In the genomic region with DNA sequence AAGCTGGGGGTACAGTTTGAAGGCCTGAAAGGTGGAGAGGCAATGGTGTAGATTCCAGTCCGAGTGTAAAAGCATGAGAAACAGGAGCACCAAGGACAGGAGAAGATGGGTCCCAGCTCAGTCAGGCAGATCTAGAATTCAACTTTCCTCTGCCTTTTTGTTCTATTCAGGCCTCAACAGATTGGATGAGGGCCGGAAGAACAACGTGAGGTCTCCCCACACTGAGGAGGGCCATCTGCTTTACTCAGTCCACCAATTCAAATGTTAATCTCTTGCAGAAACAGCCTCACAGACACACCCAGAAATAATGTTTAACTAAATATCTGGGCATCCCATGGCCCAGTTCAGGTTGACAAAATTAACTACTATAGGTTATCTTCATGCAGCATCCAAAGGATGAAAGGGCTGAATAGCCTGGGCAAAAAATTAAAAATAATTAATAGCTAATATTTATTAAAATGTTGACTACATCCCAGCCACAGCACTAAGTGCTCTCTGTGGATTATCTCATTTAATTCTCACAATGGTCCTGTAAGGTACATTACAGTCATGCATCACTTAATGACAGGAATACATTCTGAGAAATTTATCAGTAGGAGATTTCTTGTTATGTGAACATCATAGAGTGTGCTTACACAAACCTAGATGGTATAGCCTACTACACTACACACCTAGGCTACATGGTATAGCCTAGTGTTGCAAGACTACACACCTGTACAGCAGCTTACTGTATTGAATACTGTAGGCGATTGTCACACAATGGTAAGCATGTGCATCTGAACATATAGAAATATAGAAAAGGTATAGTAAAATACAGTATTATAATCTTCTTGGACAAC, we compare ENCODE assay signal across 22 cellular contexts. TPM values are rescaled to one million over a fixed set of nuclear protein-coding genes. Genes with fewer than 3 reads are reported as not detected.
DNase-seq lines count a peak whose midpoint lies in the region; ATAC-seq, FAIRE-seq and TF ChIP-seq lines count a peak whose summit lies in the region.
"Had no signal": no experiment of that assay in that cellular context is flagged by ENCODE, and none has a peak within 500 bp of the region (broad histone marks: within the 10 kb centered on the region; RNA-seq: fewer than 3 reads in every experiment).

No MANE protein-coding gene starts in this region.

- no peaks in the 10 kb centered on the region for H3K36me3 ChIP-seq in naive thymus-derived CD4-positive, alpha-beta T cell (ENCODE audit: control insufficient read depth in 2 of 3, insufficient read depth in 3 of 3, low read length in 3 of 3)
- H3K36me3 ChIP-seq in osteoblast (ENCODE audit: insufficient read depth, low read length) (no peaks in the 10 kb centered on the region), prostate gland (no peaks in the 10 kb centered on the region)
- H3K36me3 ChIP-seq: brain microvascular endothelial cell, lower lobe of right lung, upper lobe of right lung had no signal

- no peaks in the 10 kb centered on the region for H3K27me3 ChIP-seq in naive thymus-derived CD4-positive, alpha-beta T cell (ENCODE audit: control insufficient read depth in 2 of 2, insufficient read depth in 2 of 2, low read length in 2 of 2)
- H3K27me3 ChIP-seq in osteoblast (ENCODE audit: insufficient read depth, low read length) (no peaks in the 10 kb centered on the region), prostate gland (replicated peaks; ENCODE audit: insufficient read depth) (no peaks in the 10 kb centered on the region)
- H3K27me3 ChIP-seq: brain microvascular endothelial cell, upper lobe of right lung had no signal

- CTCF ChIA-PET in naive thymus-derived CD4-positive, alpha-beta T cell (lab: Charles Lee) = interaction anchor here (1.6 kb wide), 1 partner anchor 20 kb away, joined by 7 read pairs; no protein-coding TSS in a partner anchor

- H3K27ac ChIP-seq in naive thymus-derived CD4-positive, alpha-beta T cell (ENCODE audit: low read depth, low read length) = no peak overlapping the region
- no peak overlapping the region for H3K27ac ChIP-seq in osteoblast (ENCODE audit: low read depth, low read length)
- no peak overlapping the region for H3K27ac ChIP-seq in prostate gland
- H3K27ac ChIP-seq: 22Rv1, brain microvascular endothelial cell, upper lobe of right lung had no signal

- peak; percentile 15 to 21 for ATAC-seq in activated naive CD4-positive, alpha-beta T cell treated with anti-CD3 and anti-CD28 coated beads, Interleukin-2, amount 50 U/mL, for 72 hours
- ATAC-seq in naive thymus-derived CD4-positive, alpha-beta T cell = peak; percentile 15
- no peak for ATAC-seq in HG02571 (IDR thresholded peaks at IDR 0.05; ENCODE audit: unreplicated experiment)
- ATAC-seq: PC-3 had no signal

- H4K20me1 ChIP-seq in osteoblast (ENCODE audit: insufficient read depth, low read length) = no peaks in the 10 kb centered on the region

- DNase-seq in DMS53 (lab: John Stamatoyannopoulos, UW) (peak; percentile 27), DMS53 treated with DMSO at 0.1 percent for 48 hours (lab: John Stamatoyannopoulos, UW; ENCODE audit: unreplicated experiment) (no peak), GM18507 (ENCODE audit: extremely low spot score, insufficient read length, low read depth) (no peak), osteoblast (ENCODE audit: insufficient read length, low spot score, missing footprints) (no peak), prostate gland (ENCODE audit: low spot score) (no peak)
- no peak for DNase-seq in activated naive CD4-positive, alpha-beta T cell treated with anti-CD3 and anti-CD28 coated beads, Interleukin-2, amount 50 U/mL, for 72 hours (ENCODE audit: low spot score in 2 of 2)
- no peak for DNase-seq in naive thymus-derived CD4-positive, alpha-beta T cell
- DNase-seq: activated T-cell treated with anti-CD3 and anti-CD28 coated beads, Interleukin-2, amount 50 U/mL, for 48 hours; brain microvascular endothelial cell; dermis blood vessel endothelial cell; foreskin melanocyte; islet precursor cell; lower lobe of right lung; NCI-H1694; NCI-H2227 treated with DMSO at 0.1 percent for 48 hours; NCI-H82; occipital lobe; PC-3; stimulated activated CD4-positive, alpha-beta T cell treated with anti-CD3 and anti-CD28 coated beads, Interleukin-4, amount 100 ng/mL, for 4 hours; upper lobe of right lung had no signal

- intact Hi-C loops in naive thymus-derived CD4-positive, alpha-beta T cell (cut with micrococcal nuclease) = no loop called here
- intact Hi-C loops in prostate gland (cut with DNase I) = no loop called here

- H3K4me2 ChIP-seq in osteoblast (ENCODE audit: insufficient read depth, low read length) = no peak overlapping the region

- H3K4me3 ChIP-seq in naive thymus-derived CD4-positive, alpha-beta T cell (ENCODE audit: low read length) = peak overlapping the region; percentile 11
- H3K4me3 ChIP-seq in osteoblast (ENCODE audit: insufficient read depth, low read length) (no peak overlapping the region), prostate gland (no peak overlapping the region)
- H3K4me3 ChIP-seq: lower lobe of right lung, upper lobe of right lung had no signal

- peak overlapping the region in 8 of 10 donors; percentile 12 to 94 (median 58) for H3K4me3 Mint-ChIP-seq in naive thymus-derived CD4-positive, alpha-beta T cell

- H3K79me2 ChIP-seq in osteoblast (ENCODE audit: insufficient read depth, low read length) = peaks cover 18% of the 10 kb centered on the region

- H3K4me1 ChIP-seq in naive thymus-derived CD4-positive, alpha-beta T cell (ENCODE audit: control insufficient read depth in 2 of 2, insufficient read depth in 2 of 2, low read length in 2 of 2) = peaks cover 3 to 39% of the 10 kb centered on the region in 2 donors
- H3K4me1 ChIP-seq in osteoblast (ENCODE audit: insufficient read depth, low read length) (no peaks in the 10 kb centered on the region), prostate gland (replicated peaks) (no peaks in the 10 kb centered on the region)
- H3K4me1 ChIP-seq: upper lobe of right lung had no signal

- TF ChIP-seq CTCF in osteoblast (IDR thresholded peaks at IDR 0.05; ENCODE audit: extremely low read depth, low read depth, low read length) (no peak), prostate gland (IDR thresholded peaks at IDR 0.05) (no peak)

- H3K27ac Mint-ChIP-seq in activated naive CD4-positive, alpha-beta T cell treated with anti-CD3 and anti-CD28 coated beads, Interleukin-2, amount 50 U/mL, for 72 hours = peak overlapping the region; percentile 45 to 93
- peak overlapping the region in 8 of 9 donors; percentile 5 to 82 (median 44) for H3K27ac Mint-ChIP-seq in naive thymus-derived CD4-positive, alpha-beta T cell

- no peaks in the 10 kb centered on the region for H3K27me3 Mint-ChIP-seq in naive thymus-derived CD4-positive, alpha-beta T cell

- WGBS in prostate gland = 75% methylated on average over 4 of the region's 4 CpGs

- H2AFZ ChIP-seq in osteoblast (ENCODE audit: low read length) = no peak overlapping the region

- no peak for TF ChIP-seq POLR2A in prostate gland (IDR thresholded peaks at IDR 0.05)

- H3K4me1 Mint-ChIP-seq in naive thymus-derived CD4-positive, alpha-beta T cell = peaks cover 42 to 73% (median 69%) of the 10 kb centered on the region in 7 donors

- peaks cover 33 to 36% of the 10 kb centered on the region in 2 donors for H3K36me3 Mint-ChIP-seq in activated naive CD4-positive, alpha-beta T cell treated with anti-CD3 and anti-CD28 coated beads, Interleukin-2, amount 50 U/mL, for 72 hours
- H3K36me3 Mint-ChIP-seq in naive thymus-derived CD4-positive, alpha-beta T cell = peaks cover 8 to 63% (median 55%) of the 10 kb centered on the region in 5 donors

- peak; percentile 71 for FAIRE-seq in GM18507 (lab: Jason Lieb, UNC)

- H3K9me3 ChIP-seq in naive thymus-derived CD4-positive, alpha-beta T cell (ENCODE audit: control insufficient read depth in 2 of 3, low read length in 3 of 3) = peaks cover 0 to 5% (median 0%) of the 10 kb centered on the region in 3 experiments
- H3K9me3 ChIP-seq in osteoblast (ENCODE audit: low read depth, low read length) (no peaks in the 10 kb centered on the region), prostate gland (no peaks in the 10 kb centered on the region)

- H3K9me3 Mint-ChIP-seq in activated naive CD4-positive, alpha-beta T cell treated with anti-CD3 and anti-CD28 coated beads, Interleukin-2, amount 50 U/mL, for 72 hours = peaks cover 8 to 15% of the 10 kb centered on the region in 2 donors
- peaks cover 0 to 40% (median 31%) of the 10 kb centered on the region in 11 donors for H3K9me3 Mint-ChIP-seq in naive thymus-derived CD4-positive, alpha-beta T cell

- POLR2A ChIA-PET in naive thymus-derived CD4-positive, alpha-beta T cell (lab: Charles Lee) = interaction anchor here (0.6 to 8.4 kb wide), 11 partner anchors 9 to 246 kb away, joined by 3 to 86 read pairs (median 4); a partner anchor contains a TSS

RNA-seq across cellular contexts. Expression of a gene that starts 22.5 kb away (rescaled TPM):
- total RNA-seq in activated naive CD4-positive, alpha-beta T cell treated with anti-CD3 and anti-CD28 coated beads, Interleukin-2, amount 50 U/mL, for 72 hours = 100 to 1,000 TPM; 158 to 266 TPM
- total RNA-seq in naive thymus-derived CD4-positive, alpha-beta T cell = 1,000 to 10,000 TPM in 2 of 5 experiments, 100 to 1,000 TPM in 3; 188 to 1,246 (median 571) TPM
- polyA plus RNA-seq in naive thymus-derived CD4-positive, alpha-beta T cell = 100 to 1,000 TPM; 479 to 649 TPM
- 23.6 and 25.0 TPM in 2 replicates for total RNA-seq in osteoblast
- total RNA-seq in prostate gland = 10 to 100 TPM; 52.7 to 56.9 TPM
